In genomic region chr3:2615080-2615479, GRCh38 we compare ENCODE assay signal across 27 cellular contexts.
"Had no signal": no experiment of that assay in that cellular context is flagged by ENCODE, and none has a peak within 500 bp of the region (broad histone marks: within the 10 kb centered on the region; RNA-seq: fewer than 3 reads in every experiment).

No MANE protein-coding gene starts in this region.

- H3K27ac ChIP-seq: stomach, suprapubic skin, testis, thoracic aorta, thyroid gland, tibial artery, tibial nerve, transverse colon, upper lobe of left lung, upper lobe of right lung, uterus, vagina had no signal

- H3K36me3 ChIP-seq: stomach, suprapubic skin, thoracic aorta, thyroid gland, tibial artery, tibial nerve, transverse colon, upper lobe of left lung, upper lobe of right lung, uterus, vagina had no signal

- DNase-seq: stimulated activated CD4-positive, alpha-beta T cell treated with anti-CD3 and anti-CD28 coated beads, Interleukin-2, amount 100 ng/mL, for 48 hours; stimulated activated CD4-positive, alpha-beta T cell treated with anti-CD3 and anti-CD28 coated beads, Interleukin-4, amount 100 ng/mL, for 1 hour; stimulated activated CD4-positive, alpha-beta T cell treated with anti-CD3 and anti-CD28 coated beads, Interleukin-4, amount 100 ng/mL, for 24 hours; stimulated activated CD4-positive, alpha-beta T cell treated with anti-CD3 and anti-CD28 coated beads, Interleukin-4, amount 100 ng/mL, for 4 hours; stimulated activated CD8-positive, alpha-beta memory T cell treated with anti-CD3 and anti-CD28 coated beads, Interleukin-4, amount 100 ng/mL, for 48 hours; stimulated activated naive B cell treated with anti-CD40 and anti-IgM and Interleukin-4, amounts not matched to agents 10 μg/mL and 1 μg/mL and 100 μg/mL, for 72 hours; stimulated activated naive CD4-positive, alpha-beta T cell; stimulated activated naive CD4-positive, alpha-beta T cell treated with Interleukin-2 at 50 U/mL for 16 hours; stimulated activated naive CD8-positive, alpha-beta T cell treated with anti-CD3 and anti-CD28 coated beads, Interleukin-15, amount 100 ng/mL, for 72 hours; stimulated activated naive CD8-positive, alpha-beta T cell treated with anti-CD3 and anti-CD28 coated beads, Interleukin-15, Interleukin-2, amounts not matched to agents 100 U/mL and 50 U/mL, for 24 hours; stomach; substantia nigra; testis; thyroid gland; tibial artery; transverse colon; trophoblast cell; upper lobe of left lung; upper lobe of right lung; uterus had no signal

- H3K9me3 ChIP-seq: testis, thoracic aorta, thyroid gland, tibial artery, tibial nerve, transverse colon, upper lobe of left lung, upper lobe of right lung, uterus, vagina had no signal

- H3K4me1 ChIP-seq: stomach, suprapubic skin, testis, thyroid gland, tibial artery, tibial nerve, transverse colon, upper lobe of left lung, upper lobe of right lung, uterus, vagina had no signal

- FAIRE-seq: urothelium cell line had no signal

- H3K4me3 ChIP-seq: stomach, suprapubic skin, testis, thoracic aorta, thyroid gland, tibial artery, tibial nerve, transverse colon, upper lobe of left lung, upper lobe of right lung, uterus, vagina had no signal

- ATAC-seq: stimulated activated effector memory CD8-positive, alpha-beta T cell treated with anti-CD3 and anti-CD28 coated beads, Interleukin-12 subunit alpha, Interleukin-12 subunit beta, amount 100 ng/mL, for 72 hours; stimulated activated memory B cell treated with anti-CD40 and anti-IgM and Interleukin-4, amounts not matched to agents 10 μg/mL and 1 μg/mL and 100 μg/mL, for 72 hours; stimulated activated naive B cell treated with anti-CD40 and anti-IgM and Interleukin-4, amounts not matched to agents 10 μg/mL and 1 μg/mL and 100 μg/mL, for 72 hours; stimulated activated naive CD8-positive, alpha-beta T cell treated with anti-CD3 and anti-CD28 coated beads, Interleukin-15, amount 100 ng/mL, for 72 hours; stimulated activated naive CD8-positive, alpha-beta T cell treated with anti-CD3 and anti-CD28 coated beads, Interleukin-15, Interleukin-2, amounts not matched to agents 100 U/mL and 50 U/mL, for 24 hours; upper lobe of right lung had no signal

- H3K27me3 ChIP-seq: stomach, suprapubic skin, testis, thyroid gland, tibial artery, tibial nerve, transverse colon, upper lobe of left lung, upper lobe of right lung, uterus, vagina had no signal
